In the genomic region with DNA sequence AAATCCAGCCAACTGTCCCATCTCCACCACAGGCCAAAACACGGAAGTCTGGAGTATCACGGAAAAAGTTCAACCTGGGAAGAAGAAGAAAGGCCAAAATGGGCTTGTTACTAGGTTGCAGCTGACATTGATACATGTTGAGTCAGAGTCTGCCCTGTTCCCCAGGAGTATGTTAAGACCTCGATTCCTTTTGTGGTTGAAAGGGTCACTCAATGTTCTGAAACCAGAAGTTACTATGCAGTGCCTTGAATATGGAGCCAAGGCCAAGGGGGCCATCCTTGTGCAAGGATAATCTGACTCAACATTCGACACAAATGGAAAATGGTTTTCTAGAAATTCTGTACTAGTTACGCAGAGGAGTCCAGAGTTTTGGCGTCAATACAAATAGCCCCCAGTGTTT, we compare ENCODE assay signal across 10 cellular contexts.
"Had no signal": no experiment of that assay in that cellular context is flagged by ENCODE, and none has a peak within 500 bp of the region (broad histone marks: within the 10 kb centered on the region; RNA-seq: fewer than 3 reads in every experiment).

No MANE protein-coding gene starts in this region.

- H3K4me3 ChIP-seq: hepatocyte, skin epidermis, transverse colon had no signal

- ATAC-seq: activated CD8-positive, alpha-beta memory T cell treated with anti-CD3 and anti-CD28 coated beads, Interleukin-2, amount 10 ng/mL, durations not matched to agents 7 days and 5 days; esophagus mucosa had no signal

- DNase-seq: activated CD4-positive, alpha-beta T cell treated with anti-CD3 and anti-CD28 coated beads, Interleukin-2, amount 50 U/mL, for 48 hours; activated CD8-positive, alpha-beta memory T cell treated with anti-CD3 and anti-CD28 coated beads, Interleukin-2, amount 10 ng/mL, durations not matched to agents 7 days and 5 days; activated effector memory CD4-positive, alpha-beta T cell treated with Interleukin-2 at 50 U/mL for 16 hours; activated T-cell treated with anti-CD3 and anti-CD28 coated beads, Interleukin-2, amount 50 U/mL, for 24 hours; amniotic stem cell; T-helper 2 cell; transverse colon had no signal
